Comparison of ENCODE assay signal across 2 cellular contexts in the genomic region with DNA sequence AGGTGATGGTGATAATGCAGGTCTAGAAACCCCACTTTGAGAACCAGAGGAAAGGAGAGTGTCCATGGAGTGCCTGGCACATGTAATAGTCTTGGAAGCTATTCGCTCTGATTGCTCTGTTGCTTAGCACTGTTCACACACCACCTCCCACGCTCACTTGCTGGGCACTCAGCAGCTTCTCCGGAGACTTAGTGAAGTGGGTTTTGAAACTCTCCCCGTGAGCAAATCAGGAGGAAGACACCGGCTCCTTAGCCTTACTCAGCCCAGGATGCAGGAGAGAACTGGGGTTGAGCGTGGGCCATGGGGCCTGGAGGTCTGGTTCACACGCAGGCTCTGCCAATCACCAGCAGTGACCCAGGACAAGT.
TF ChIP-seq lines count a peak whose summit lies in the region.

No MANE protein-coding gene starts in this region.

TF ChIP-seq in HEK293, 187 proteins besides CTCF, POLR2A, EP300 and RAD21 (continues in another document):
- TF ChIP-seq ZNF157 (tag by site-specific recombination; IDR thresholded peaks at IDR 0.05) (no peak), ZNF23 (tag by site-specific recombination; IDR thresholded peaks at IDR 0.05; ENCODE audit: borderline replicate concordance) (no peak), ZNF354C (tag by site-specific recombination; IDR thresholded peaks at IDR 0.05; ENCODE audit: borderline replicate concordance, low read depth) (no peak), ZNF140 (tag by site-specific recombination; IDR thresholded peaks at IDR 0.05) (no peak), PRDM2 (tag by site-specific recombination; IDR thresholded peaks at IDR 0.05; ENCODE audit: borderline replicate concordance) (no peak), ZFHX2 (tag by site-specific recombination; conservative IDR thresholded peaks at IDR 0.05) (peak; percentile 30), GLI4 (tag by site-specific recombination; IDR thresholded peaks at IDR 0.05) (no peak), ZIC2 (tag by site-specific recombination; IDR thresholded peaks at IDR 0.05) (no peak), ZNF433 (tag by site-specific recombination; IDR thresholded peaks at IDR 0.05; ENCODE audit: low read depth) (no peak), ZNF518A (tag by site-specific recombination; conservative IDR thresholded peaks at IDR 0.05; ENCODE audit: low read depth) (no peak)
- TF ChIP-seq, protein P1, sequence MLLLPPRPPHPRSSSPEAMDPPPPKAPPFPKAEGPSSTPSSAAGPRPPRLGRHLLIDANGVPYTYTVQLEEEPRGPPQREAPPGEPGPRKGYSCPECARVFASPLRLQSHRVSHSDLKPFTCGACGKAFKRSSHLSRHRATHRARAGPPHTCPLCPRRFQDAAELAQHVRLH (tag by site-specific recombination; IDR thresholded peaks at IDR 0.05): no peak

TF ChIP-seq in H1, 55 proteins besides CTCF, POLR2A, EP300 and RAD21:
- TF ChIP-seq BRCA1 (IDR thresholded peaks at IDR 0.05; ENCODE audit: low read depth, low read length) (no peak), RXRA (IDR thresholded peaks at IDR 0.05; ENCODE audit: insufficient read depth, low read depth, low read length) (no peak), ZNF274 (IDR thresholded peaks at IDR 0.05; ENCODE audit: borderline replicate concordance, extremely low read depth, low read length) (no peak), NANOG (IDR thresholded peaks at IDR 0.05; ENCODE audit: insufficient read depth, low read depth, low read length, poor library complexity, severe bottlenecking) (no peak), SAP30 (IDR thresholded peaks at IDR 0.05; ENCODE audit: insufficient read depth, insufficient replicate concordance, low read length) (no peak), TAF7 (optimal IDR thresholded peaks at IDR 0.05; ENCODE audit: borderline replicate concordance, low read depth, low read length) (no peak), GTF2F1 (IDR thresholded peaks at IDR 0.05; ENCODE audit: borderline replicate concordance, low read depth, low read length) (no peak), CTBP2 (IDR thresholded peaks at IDR 0.05; ENCODE audit: borderline replicate concordance, insufficient read depth, insufficient read length, low read length) (no peak)
